1 cellular context compared by ENCODE assay signal in the genomic region with DNA sequence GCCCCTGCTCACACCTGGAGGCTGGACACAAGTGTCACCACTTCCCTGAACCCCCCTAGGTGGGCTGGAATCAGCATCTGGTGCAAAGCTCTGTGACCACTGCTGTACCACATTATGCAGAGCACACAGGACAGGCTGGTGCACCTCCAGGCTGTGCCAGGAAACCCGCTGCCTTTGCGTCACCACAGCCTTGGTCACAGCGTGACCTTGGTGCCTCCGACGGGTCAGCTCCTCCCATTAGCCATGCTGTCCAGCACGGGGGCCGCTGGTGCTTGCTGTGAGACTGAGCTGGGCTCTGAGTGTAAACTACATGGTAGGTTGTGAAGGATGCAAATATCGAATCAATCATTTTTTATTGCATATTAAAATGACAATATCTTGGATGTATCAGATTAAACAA.
TF ChIP-seq lines count a peak whose summit lies in the region.

No MANE protein-coding gene starts in this region.

TF ChIP-seq in HepG2, 621 proteins besides CTCF, POLR2A, EP300 and RAD21 (continued from another document and continues in another):
- TF ChIP-seq, protein P1, sequence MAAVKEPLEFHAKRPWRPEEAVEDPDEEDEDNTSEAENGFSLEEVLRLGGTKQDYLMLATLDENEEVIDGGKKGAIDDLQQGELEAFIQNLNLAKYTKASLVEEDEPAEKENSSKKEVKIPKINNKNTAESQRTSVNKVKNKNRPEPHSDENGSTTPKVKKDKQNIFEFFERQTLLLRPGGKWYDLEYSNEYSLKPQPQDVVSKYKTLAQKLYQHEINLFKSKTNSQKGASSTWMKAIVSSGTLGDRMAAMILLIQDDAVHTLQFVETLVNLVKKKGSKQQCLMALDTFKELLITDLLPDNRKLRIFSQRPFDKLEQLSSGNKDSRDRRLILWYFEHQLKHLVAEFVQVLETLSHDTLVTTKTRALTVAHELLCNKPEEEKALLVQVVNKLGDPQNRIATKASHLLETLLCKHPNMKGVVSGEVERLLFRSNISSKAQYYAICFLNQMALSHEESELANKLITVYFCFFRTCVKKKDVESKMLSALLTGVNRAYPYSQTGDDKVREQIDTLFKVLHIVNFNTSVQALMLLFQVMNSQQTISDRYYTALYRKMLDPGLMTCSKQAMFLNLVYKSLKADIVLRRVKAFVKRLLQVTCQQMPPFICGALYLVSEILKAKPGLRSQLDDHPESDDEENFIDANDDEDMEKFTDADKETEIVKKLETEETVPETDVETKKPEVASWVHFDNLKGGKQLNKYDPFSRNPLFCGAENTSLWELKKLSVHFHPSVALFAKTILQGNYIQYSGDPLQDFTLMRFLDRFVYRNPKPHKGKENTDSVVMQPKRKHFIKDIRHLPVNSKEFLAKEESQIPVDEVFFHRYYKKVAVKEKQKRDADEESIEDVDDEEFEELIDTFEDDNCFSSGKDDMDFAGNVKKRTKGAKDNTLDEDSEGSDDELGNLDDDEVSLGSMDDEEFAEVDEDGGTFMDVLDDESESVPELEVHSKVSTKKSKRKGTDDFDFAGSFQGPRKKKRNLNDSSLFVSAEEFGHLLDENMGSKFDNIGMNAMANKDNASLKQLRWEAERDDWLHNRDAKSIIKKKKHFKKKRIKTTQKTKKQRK (IDR thresholded peaks at IDR 0.05; ENCODE audit: low read length) = no peak
- TF ChIP-seq NFE2L1 (CRISPR knock-in tag; IDR thresholded peaks at IDR 0.05; ENCODE audit: borderline replicate concordance) (no peak), ZNF788 (CRISPR knock-in tag; IDR thresholded peaks at IDR 0.05; ENCODE audit: borderline replicate concordance) (0 out of 2 replicates have a peak, but pooled peaks have one; percentile 18), FOXA3 (CRISPR knock-in tag; IDR thresholded peaks at IDR 0.05) (peak; percentile 32; the same call in 1 of the 2 replicates), MBNL3 (CRISPR knock-in tag; conservative IDR thresholded peaks at IDR 0.05) (no peak), ZNF607 (CRISPR knock-in tag; IDR thresholded peaks at IDR 0.05; ENCODE audit: borderline replicate concordance) (no peak), FOXA1 (IDR thresholded peaks at IDR 0.05) (no peak), FOXA1 (CRISPR knock-in tag; IDR thresholded peaks at IDR 0.05) (no peak), KDM5A (IDR thresholded peaks at IDR 0.05; ENCODE audit: borderline replicate concordance, low read length) (no peak), ZNF367 (CRISPR knock-in tag; IDR thresholded peaks at IDR 0.05; ENCODE audit: borderline replicate concordance) (no peak), MYC (CRISPR knock-in tag; IDR thresholded peaks at IDR 0.05; ENCODE audit: borderline replicate concordance) (peak; percentile 22; the same call in 1 of the 2 replicates), IRF2 (CRISPR knock-in tag; IDR thresholded peaks at IDR 0.05) (no peak), EEA1 (CRISPR knock-in tag; IDR thresholded peaks at IDR 0.05; ENCODE audit: borderline replicate concordance) (no peak), PCBP2 (optimal IDR thresholded peaks at IDR 0.05; ENCODE audit: low read depth, low read length, poor library complexity, severe bottlenecking) (no peak), ZNF496 (CRISPR knock-in tag; IDR thresholded peaks at IDR 0.05; ENCODE audit: insufficient replicate concordance) (no peak), ZNF737 (CRISPR knock-in tag; IDR thresholded peaks at IDR 0.05; ENCODE audit: borderline replicate concordance) (no peak), MAFF (IDR thresholded peaks at IDR 0.05; ENCODE audit: low read depth, low read length) (no peak), ZNF563 (CRISPR knock-in tag; IDR thresholded peaks at IDR 0.05) (no peak), SMARCE1 (IDR thresholded peaks at IDR 0.05; ENCODE audit: borderline replicate concordance) (no peak), ZNF773 (CRISPR knock-in tag; IDR thresholded peaks at IDR 0.05; ENCODE audit: borderline replicate concordance) (no peak), FOXP1 (IDR thresholded peaks at IDR 0.05) (no peak), FOXP1 (CRISPR knock-in tag; IDR thresholded peaks at IDR 0.05) (no peak), MXI1 (IDR thresholded peaks at IDR 0.05; ENCODE audit: borderline replicate concordance, low read depth, low read length) (peak; percentile 59; the same call in 1 of the 3 replicates), YEATS4 (CRISPR knock-in tag; IDR thresholded peaks at IDR 0.05; ENCODE audit: borderline replicate concordance) (no peak), ZNF253 (CRISPR knock-in tag; IDR thresholded peaks at IDR 0.05; ENCODE audit: borderline replicate concordance) (no peak), MTF1 (CRISPR knock-in tag; IDR thresholded peaks at IDR 0.05) (no peak)
- TF ChIP-seq, protein P2, sequence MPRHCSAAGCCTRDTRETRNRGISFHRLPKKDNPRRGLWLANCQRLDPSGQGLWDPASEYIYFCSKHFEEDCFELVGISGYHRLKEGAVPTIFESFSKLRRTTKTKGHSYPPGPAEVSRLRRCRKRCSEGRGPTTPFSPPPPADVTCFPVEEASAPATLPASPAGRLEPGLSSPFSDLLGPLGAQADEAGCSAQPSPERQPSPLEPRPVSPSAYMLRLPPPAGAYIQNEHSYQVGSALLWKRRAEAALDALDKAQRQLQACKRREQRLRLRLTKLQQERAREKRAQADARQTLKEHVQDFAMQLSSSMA (CRISPR knock-in tag; IDR thresholded peaks at IDR 0.05) = no peak
- TF ChIP-seq, protein P3, sequence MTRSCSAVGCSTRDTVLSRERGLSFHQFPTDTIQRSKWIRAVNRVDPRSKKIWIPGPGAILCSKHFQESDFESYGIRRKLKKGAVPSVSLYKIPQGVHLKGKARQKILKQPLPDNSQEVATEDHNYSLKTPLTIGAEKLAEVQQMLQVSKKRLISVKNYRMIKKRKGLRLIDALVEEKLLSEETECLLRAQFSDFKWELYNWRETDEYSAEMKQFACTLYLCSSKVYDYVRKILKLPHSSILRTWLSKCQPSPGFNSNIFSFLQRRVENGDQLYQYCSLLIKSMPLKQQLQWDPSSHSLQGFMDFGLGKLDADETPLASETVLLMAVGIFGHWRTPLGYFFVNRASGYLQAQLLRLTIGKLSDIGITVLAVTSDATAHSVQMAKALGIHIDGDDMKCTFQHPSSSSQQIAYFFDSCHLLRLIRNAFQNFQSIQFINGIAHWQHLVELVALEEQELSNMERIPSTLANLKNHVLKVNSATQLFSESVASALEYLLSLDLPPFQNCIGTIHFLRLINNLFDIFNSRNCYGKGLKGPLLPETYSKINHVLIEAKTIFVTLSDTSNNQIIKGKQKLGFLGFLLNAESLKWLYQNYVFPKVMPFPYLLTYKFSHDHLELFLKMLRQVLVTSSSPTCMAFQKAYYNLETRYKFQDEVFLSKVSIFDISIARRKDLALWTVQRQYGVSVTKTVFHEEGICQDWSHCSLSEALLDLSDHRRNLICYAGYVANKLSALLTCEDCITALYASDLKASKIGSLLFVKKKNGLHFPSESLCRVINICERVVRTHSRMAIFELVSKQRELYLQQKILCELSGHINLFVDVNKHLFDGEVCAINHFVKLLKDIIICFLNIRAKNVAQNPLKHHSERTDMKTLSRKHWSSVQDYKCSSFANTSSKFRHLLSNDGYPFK (CRISPR knock-in tag; IDR thresholded peaks at IDR 0.05; ENCODE audit: borderline replicate concordance) = no peak
- TF ChIP-seq, protein P4, sequence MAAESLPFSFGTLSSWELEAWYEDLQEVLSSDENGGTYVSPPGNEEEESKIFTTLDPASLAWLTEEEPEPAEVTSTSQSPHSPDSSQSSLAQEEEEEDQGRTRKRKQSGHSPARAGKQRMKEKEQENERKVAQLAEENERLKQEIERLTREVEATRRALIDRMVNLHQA (CRISPR knock-in tag; IDR thresholded peaks at IDR 0.05) = no peak
- TF ChIP-seq, protein P5, sequence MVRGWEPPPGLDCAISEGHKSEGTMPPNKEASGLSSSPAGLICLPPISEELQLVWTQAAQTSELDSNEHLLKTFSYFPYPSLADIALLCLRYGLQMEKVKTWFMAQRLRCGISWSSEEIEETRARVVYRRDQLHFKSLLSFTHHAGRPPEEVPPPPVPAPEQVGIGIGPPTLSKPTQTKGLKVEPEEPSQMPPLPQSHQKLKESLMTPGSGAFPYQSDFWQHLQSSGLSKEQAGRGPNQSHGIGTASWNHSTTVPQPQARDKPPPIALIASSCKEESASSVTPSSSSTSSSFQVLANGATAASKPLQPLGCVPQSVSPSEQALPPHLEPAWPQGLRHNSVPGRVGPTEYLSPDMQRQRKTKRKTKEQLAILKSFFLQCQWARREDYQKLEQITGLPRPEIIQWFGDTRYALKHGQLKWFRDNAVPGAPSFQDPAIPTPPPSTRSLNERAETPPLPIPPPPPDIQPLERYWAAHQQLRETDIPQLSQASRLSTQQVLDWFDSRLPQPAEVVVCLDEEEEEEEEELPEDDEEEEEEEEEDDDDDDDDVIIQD (CRISPR knock-in tag; IDR thresholded peaks at IDR 0.05; ENCODE audit: low read depth) = 0 out of 2 replicates have a peak, but pooled peaks have one; percentile 28
- TF ChIP-seq, protein P6, sequence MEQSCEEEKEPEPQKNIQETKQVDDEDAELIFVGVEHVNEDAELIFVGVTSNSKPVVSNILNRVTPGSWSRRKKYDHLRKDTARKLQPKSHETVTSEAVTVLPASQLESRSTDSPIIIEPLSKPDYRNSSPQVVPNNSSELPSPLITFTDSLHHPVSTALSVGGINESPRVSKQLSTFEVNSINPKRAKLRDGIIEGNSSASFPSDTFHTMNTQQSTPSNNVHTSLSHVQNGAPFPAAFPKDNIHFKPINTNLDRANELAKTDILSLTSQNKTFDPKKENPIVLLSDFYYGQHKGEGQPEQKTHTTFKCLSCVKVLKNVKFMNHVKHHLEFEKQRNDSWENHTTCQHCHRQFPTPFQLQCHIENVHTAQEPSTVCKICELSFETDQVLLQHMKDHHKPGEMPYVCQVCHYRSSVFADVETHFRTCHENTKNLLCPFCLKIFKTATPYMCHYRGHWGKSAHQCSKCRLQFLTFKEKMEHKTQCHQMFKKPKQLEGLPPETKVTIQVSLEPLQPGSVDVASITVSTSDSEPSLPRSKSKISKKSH (CRISPR knock-in tag; IDR thresholded peaks at IDR 0.05; ENCODE audit: borderline replicate concordance) = no peak
- TF ChIP-seq, protein P7, sequence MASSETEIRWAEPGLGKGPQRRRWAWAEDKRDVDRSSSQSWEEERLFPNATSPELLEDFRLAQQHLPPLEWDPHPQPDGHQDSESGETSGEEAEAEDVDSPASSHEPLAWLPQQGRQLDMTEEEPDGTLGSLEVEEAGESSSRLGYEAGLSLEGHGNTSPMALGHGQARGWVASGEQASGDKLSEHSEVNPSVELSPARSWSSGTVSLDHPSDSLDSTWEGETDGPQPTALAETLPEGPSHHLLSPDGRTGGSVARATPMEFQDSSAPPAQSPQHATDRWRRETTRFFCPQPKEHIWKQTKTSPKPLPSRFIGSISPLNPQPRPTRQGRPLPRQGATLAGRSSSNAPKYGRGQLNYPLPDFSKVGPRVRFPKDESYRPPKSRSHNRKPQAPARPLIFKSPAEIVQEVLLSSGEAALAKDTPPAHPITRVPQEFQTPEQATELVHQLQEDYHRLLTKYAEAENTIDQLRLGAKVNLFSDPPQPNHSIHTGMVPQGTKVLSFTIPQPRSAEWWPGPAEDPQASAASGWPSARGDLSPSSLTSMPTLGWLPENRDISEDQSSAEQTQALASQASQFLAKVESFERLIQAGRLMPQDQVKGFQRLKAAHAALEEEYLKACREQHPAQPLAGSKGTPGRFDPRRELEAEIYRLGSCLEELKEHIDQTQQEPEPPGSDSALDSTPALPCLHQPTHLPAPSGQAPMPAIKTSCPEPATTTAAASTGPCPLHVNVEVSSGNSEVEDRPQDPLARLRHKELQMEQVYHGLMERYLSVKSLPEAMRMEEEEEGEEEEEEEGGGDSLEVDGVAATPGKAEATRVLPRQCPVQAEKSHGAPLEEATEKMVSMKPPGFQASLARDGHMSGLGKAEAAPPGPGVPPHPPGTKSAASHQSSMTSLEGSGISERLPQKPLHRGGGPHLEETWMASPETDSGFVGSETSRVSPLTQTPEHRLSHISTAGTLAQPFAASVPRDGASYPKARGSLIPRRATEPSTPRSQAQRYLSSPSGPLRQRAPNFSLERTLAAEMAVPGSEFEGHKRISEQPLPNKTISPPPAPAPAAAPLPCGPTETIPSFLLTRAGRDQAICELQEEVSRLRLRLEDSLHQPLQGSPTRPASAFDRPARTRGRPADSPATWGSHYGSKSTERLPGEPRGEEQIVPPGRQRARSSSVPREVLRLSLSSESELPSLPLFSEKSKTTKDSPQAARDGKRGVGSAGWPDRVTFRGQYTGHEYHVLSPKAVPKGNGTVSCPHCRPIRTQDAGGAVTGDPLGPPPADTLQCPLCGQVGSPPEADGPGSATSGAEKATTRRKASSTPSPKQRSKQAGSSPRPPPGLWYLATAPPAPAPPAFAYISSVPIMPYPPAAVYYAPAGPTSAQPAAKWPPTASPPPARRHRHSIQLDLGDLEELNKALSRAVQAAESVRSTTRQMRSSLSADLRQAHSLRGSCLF (CRISPR knock-in tag; IDR thresholded peaks at IDR 0.05; ENCODE audit: borderline replicate concordance) = no peak
- TF ChIP-seq, protein P8, sequence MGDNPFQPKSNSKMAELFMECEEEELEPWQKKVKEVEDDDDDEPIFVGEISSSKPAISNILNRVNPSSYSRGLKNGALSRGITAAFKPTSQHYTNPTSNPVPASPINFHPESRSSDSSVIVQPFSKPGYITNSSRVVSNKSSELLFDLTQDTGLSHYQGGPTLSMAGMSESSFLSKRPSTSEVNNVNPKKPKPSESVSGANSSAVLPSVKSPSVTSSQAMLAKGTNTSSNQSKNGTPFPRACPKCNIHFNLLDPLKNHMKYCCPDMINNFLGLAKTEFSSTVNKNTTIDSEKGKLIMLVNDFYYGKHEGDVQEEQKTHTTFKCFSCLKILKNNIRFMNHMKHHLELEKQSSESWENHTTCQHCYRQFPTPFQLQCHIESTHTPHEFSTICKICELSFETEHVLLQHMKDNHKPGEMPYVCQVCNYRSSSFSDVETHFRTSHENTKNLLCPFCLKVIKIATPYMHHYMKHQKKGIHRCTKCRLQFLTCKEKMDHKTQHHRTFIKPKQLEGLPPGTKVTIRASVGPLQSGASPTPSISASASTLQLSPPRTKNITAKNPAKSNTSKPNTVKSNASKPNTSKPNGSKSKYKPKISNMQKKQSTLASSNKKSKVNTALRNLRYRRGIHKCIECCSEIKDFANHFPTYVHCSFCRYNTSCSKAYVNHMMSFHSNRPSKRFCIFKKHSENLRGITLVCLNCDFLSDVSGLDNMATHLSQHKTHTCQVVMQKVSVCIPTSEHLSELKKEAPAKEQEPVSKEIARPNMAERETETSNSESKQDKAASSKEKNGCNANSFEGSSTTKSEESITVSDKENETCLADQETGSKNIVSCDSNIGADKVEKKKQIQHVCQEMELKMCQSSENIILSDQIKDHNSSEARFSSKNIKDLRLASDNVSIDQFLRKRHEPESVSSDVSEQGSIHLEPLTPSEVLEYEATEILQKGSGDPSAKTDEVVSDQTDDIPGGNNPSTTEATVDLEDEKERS (CRISPR knock-in tag; IDR thresholded peaks at IDR 0.05) = no peak
- TF ChIP-seq, protein P9, sequence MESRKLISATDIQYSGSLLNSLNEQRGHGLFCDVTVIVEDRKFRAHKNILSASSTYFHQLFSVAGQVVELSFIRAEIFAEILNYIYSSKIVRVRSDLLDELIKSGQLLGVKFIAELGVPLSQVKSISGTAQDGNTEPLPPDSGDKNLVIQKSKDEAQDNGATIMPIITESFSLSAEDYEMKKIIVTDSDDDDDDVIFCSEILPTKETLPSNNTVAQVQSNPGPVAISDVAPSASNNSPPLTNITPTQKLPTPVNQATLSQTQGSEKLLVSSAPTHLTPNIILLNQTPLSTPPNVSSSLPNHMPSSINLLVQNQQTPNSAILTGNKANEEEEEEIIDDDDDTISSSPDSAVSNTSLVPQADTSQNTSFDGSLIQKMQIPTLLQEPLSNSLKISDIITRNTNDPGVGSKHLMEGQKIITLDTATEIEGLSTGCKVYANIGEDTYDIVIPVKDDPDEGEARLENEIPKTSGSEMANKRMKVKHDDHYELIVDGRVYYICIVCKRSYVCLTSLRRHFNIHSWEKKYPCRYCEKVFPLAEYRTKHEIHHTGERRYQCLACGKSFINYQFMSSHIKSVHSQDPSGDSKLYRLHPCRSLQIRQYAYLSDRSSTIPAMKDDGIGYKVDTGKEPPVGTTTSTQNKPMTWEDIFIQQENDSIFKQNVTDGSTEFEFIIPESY (CRISPR knock-in tag; IDR thresholded peaks at IDR 0.05) = no peak
- TF ChIP-seq, protein P10, sequence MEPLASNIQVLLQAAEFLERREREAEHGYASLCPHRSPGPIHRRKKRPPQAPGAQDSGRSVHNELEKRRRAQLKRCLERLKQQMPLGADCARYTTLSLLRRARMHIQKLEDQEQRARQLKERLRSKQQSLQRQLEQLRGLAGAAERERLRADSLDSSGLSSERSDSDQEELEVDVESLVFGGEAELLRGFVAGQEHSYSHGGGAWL (CRISPR knock-in tag; IDR thresholded peaks at IDR 0.05) = no peak
